In the genomic region with DNA sequence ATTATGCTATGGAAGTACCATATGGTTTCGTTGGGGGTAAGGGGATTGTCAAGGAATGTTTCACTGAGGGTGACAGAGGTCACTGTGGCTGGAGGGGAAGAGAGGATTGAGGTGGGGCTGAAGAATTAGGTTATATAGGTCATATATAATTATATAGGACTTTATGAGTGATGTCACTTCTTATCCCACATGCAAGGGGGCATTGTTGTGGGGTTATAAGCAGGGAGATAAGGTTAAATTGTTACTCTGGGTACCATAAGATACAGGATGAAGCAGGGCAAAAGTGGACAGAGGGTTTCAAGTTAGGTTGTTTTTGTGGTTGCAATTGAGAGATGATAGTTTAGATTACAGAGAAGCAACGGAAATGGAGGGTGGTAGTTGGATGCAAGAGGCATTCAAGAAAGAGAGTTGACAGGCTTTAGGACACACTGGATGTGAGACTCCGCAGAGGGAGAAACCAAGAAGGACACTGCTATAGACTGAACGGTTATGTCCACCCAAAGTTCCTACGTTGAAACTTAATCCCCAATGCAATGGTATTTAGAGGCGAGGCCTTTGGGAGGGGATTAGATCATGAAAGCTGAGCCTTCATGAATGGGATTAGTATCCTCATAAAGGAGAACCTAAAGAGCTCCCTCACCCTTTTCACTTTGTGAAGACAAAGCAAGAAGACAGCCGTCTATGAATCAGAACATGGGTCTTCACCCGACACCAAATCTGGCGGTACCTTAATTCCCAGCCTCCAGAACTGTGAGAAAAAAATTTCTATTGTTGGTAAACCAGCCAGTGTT, we compare ENCODE assay signal across 1 cellular context.
TF ChIP-seq lines count a peak whose summit lies in the region.

No MANE protein-coding gene starts in this region.

TF ChIP-seq in HepG2, 621 proteins besides CTCF, POLR2A, EP300 and RAD21:
- peak; percentile 51 for TF ChIP-seq STAG1 (CRISPR knock-in tag; IDR thresholded peaks at IDR 0.05)
- TF ChIP-seq, protein P1, sequence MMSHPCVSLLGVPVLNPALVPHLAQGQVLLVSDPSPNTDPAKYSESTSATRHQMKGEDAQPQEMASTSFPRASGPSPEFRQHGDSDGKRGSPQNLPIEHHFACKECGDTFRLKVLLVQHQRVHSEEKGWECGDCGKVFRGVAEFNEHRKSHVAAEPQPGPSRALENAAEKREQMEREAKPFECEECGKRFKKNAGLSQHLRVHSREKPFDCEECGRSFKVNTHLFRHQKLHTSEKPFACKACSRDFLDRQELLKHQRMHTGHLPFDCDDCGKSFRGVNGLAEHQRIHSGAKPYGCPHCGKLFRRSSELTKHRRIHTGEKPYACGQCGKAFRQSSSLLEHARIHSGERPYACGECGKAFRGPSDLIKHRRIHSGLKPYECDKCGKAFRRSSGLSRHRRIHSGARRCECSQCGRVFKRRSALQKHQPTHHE (CRISPR knock-in tag; IDR thresholded peaks at IDR 0.05; ENCODE audit: borderline replicate concordance) = no peak
- TF ChIP-seq ZNF766 (CRISPR knock-in tag; IDR thresholded peaks at IDR 0.05; ENCODE audit: borderline replicate concordance) = no peak
- no peak for TF ChIP-seq NBN (conservative IDR thresholded peaks at IDR 0.05)
- TF ChIP-seq ATF7 (IDR thresholded peaks at IDR 0.05) = 0 out of 2 replicates have a peak, but pooled peaks have one; percentile 12
- no peak for TF ChIP-seq ATF7 (CRISPR knock-in tag; IDR thresholded peaks at IDR 0.05)
- TF ChIP-seq ZFP90 (CRISPR knock-in tag; IDR thresholded peaks at IDR 0.05; ENCODE audit: borderline replicate concordance) = no peak
